1 cellular context compared by ENCODE assay signal in genomic region chr12:94930216-94930654, GRCh38.
TF ChIP-seq lines count a peak whose summit lies in the region.

No MANE protein-coding gene starts in this region.

TF ChIP-seq in HepG2, 621 proteins besides CTCF, POLR2A, EP300 and RAD21 (continued from another document and continues in another):
- TF ChIP-seq SKIL (CRISPR knock-in tag; IDR thresholded peaks at IDR 0.05; ENCODE audit: borderline replicate concordance): peak; percentile 39; the same call in 1 of the 2 replicates
- no peak for TF ChIP-seq KAT7 (CRISPR knock-in tag; IDR thresholded peaks at IDR 0.05; ENCODE audit: borderline replicate concordance)
- no peak for TF ChIP-seq ZFP62 (CRISPR knock-in tag; IDR thresholded peaks at IDR 0.05)
- TF ChIP-seq RERE (CRISPR knock-in tag; IDR thresholded peaks at IDR 0.05; ENCODE audit: low read depth): peak; percentile 93
- TF ChIP-seq CENPBD1 (CRISPR knock-in tag; IDR thresholded peaks at IDR 0.05; ENCODE audit: borderline replicate concordance, low read depth): no peak
- TF ChIP-seq THAP8 (CRISPR knock-in tag; IDR thresholded peaks at IDR 0.05; ENCODE audit: borderline replicate concordance): no peak
- TF ChIP-seq, protein P1, sequence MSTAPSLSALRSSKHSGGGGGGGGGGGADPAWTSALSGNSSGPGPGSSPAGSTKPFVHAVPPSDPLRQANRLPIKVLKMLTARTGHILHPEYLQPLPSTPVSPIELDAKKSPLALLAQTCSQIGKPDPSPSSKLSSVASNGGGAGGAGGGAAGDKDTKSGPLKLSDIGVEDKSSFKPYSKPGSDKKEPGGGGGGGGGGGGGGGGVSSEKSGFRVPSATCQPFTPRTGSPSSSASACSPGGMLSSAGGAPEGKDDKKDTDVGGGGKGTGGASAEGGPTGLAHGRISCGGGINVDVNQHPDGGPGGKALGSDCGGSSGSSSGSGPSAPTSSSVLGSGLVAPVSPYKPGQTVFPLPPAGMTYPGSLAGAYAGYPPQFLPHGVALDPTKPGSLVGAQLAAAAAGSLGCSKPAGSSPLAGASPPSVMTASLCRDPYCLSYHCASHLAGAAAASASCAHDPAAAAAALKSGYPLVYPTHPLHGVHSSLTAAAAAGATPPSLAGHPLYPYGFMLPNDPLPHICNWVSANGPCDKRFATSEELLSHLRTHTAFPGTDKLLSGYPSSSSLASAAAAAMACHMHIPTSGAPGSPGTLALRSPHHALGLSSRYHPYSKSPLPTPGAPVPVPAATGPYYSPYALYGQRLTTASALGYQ (CRISPR knock-in tag; IDR thresholded peaks at IDR 0.05): peak; percentile 86; the same call in 1 of the 2 replicates
- no peak for TF ChIP-seq GLMP (CRISPR knock-in tag; IDR thresholded peaks at IDR 0.05; ENCODE audit: borderline replicate concordance)
- no peak for TF ChIP-seq ZNF256 (CRISPR knock-in tag; conservative IDR thresholded peaks at IDR 0.05)
- TF ChIP-seq ZNF644 (CRISPR knock-in tag; IDR thresholded peaks at IDR 0.05; ENCODE audit: low read depth): 0 out of 2 replicates have a peak, but pooled peaks have one; percentile 26
- peak; percentile 96 for TF ChIP-seq GATAD2A (CRISPR knock-in tag; IDR thresholded peaks at IDR 0.05)
- TF ChIP-seq USF2 (IDR thresholded peaks at IDR 0.05; ENCODE audit: low read depth, low read length): no peak
- no peak for TF ChIP-seq USF2 (CRISPR knock-in tag; IDR thresholded peaks at IDR 0.05; ENCODE audit: borderline replicate concordance)
- TF ChIP-seq PHF21A (CRISPR knock-in tag; IDR thresholded peaks at IDR 0.05): peak; percentile 72; the same call in 1 of the 2 replicates
- no peak for TF ChIP-seq ZSCAN30 (CRISPR knock-in tag; IDR thresholded peaks at IDR 0.05)
- no peak for TF ChIP-seq ZNF788 (CRISPR knock-in tag; IDR thresholded peaks at IDR 0.05; ENCODE audit: borderline replicate concordance)
- TF ChIP-seq, protein P2, sequence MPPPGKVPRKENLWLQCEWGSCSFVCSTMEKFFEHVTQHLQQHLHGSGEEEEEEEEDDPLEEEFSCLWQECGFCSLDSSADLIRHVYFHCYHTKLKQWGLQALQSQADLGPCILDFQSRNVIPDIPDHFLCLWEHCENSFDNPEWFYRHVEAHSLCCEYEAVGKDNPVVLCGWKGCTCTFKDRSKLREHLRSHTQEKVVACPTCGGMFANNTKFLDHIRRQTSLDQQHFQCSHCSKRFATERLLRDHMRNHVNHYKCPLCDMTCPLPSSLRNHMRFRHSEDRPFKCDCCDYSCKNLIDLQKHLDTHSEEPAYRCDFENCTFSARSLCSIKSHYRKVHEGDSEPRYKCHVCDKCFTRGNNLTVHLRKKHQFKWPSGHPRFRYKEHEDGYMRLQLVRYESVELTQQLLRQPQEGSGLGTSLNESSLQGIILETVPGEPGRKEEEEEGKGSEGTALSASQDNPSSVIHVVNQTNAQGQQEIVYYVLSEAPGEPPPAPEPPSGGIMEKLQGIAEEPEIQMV (CRISPR knock-in tag; IDR thresholded peaks at IDR 0.05; ENCODE audit: low read depth): no peak
- no peak for TF ChIP-seq ZNF841 (CRISPR knock-in tag; IDR thresholded peaks at IDR 0.05; ENCODE audit: borderline replicate concordance)
- TF ChIP-seq ARNTL (CRISPR knock-in tag; IDR thresholded peaks at IDR 0.05): no peak
- TF ChIP-seq NR2C2 (CRISPR knock-in tag; IDR thresholded peaks at IDR 0.05; ENCODE audit: borderline replicate concordance): peak; percentile 54; the same call in 1 of the 2 replicates
- TF ChIP-seq SSRP1 (CRISPR knock-in tag; IDR thresholded peaks at IDR 0.05): peak; percentile 58; the same call in 1 of the 2 replicates
- no peak for TF ChIP-seq SCMH1 (CRISPR knock-in tag; IDR thresholded peaks at IDR 0.05; ENCODE audit: borderline replicate concordance)
- peak; percentile 76 for TF ChIP-seq ZNF441 (CRISPR knock-in tag; IDR thresholded peaks at IDR 0.05; ENCODE audit: borderline replicate concordance)
- peak; percentile 91 for TF ChIP-seq PHF5A (CRISPR knock-in tag; IDR thresholded peaks at IDR 0.05; ENCODE audit: low read depth, unreplicated experiment)
- TF ChIP-seq SMARCE1 (IDR thresholded peaks at IDR 0.05; ENCODE audit: borderline replicate concordance): no peak
- TF ChIP-seq PATZ1 (CRISPR knock-in tag; IDR thresholded peaks at IDR 0.05): 0 out of 2 replicates have a peak, but pooled peaks have one; percentile 38
- TF ChIP-seq SP140L (CRISPR knock-in tag; IDR thresholded peaks at IDR 0.05; ENCODE audit: borderline replicate concordance): no peak
- no peak; the same call in 1 of the 2 replicates for TF ChIP-seq FOXK2 (IDR thresholded peaks at IDR 0.05)
- TF ChIP-seq HMG20A (CRISPR knock-in tag; IDR thresholded peaks at IDR 0.05; ENCODE audit: borderline replicate concordance): peak; percentile 78; the same call in 1 of the 2 replicates
- no peak for TF ChIP-seq NONO (IDR thresholded peaks at IDR 0.05)
- TF ChIP-seq NONO (CRISPR knock-in tag; conservative IDR thresholded peaks at IDR 0.05): peak; percentile 70; the same call in 1 of the 2 replicates
- no peak; the same call in 1 of the 2 replicates for TF ChIP-seq TFE3 (CRISPR knock-in tag; IDR thresholded peaks at IDR 0.05)
- 0 out of 2 replicates have a peak, but pooled peaks have one; percentile 19 for TF ChIP-seq HNF1B (CRISPR knock-in tag; IDR thresholded peaks at IDR 0.05)
- TF ChIP-seq NR2F1 (CRISPR knock-in tag; IDR thresholded peaks at IDR 0.05): peak; percentile 20 to 72; a peak in 2 of 4 replicates
